In the genomic region with DNA sequence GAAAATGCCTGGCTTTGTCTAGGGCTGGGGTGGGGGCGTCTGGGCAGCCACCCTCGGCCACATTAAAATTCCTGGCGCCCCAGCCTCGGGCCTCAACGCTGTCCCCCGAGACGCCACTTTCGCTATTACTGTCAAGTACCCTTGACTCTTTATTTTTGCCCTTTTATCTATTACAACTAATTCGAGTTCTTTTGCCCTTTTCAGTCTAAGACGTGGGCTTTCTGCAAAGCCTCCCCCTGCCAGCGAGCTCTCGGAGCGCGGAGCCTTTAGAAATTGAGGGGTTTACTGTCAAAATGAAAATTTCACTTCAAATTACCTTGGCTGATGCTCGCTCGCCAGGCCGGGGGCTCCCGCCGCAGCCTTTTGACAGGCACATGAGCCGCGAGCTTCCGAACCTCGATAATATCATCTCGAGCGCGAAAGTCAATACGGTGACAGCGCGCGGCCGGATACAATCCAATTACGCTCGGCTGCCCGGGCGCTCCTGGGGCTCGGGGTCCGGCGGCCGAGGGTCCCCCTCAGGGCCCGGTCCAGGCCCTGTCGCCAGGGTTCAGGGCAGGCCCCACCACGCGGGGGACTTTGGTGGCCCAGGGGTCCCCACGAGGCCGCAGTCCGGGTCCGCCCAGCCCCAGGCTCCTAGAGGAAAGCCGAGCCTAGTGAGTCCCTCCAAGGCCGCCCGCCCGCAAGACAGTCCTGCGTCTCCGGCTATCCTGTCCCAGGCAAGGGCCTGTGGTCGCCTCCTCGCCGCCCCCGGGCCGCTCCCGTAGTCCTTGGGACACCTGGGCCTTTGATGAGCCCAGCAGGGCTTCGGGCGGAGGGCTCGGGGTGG, we compare ENCODE assay signal across 15 cellular contexts. TPM values are rescaled to one million over a fixed set of nuclear protein-coding genes. Genes with fewer than 3 reads are reported as not detected.
DNase-seq lines count a peak whose midpoint lies in the region; ATAC-seq and TF ChIP-seq lines count a peak whose summit lies in the region.
"Had no signal": no experiment of that assay in that cellular context is flagged by ENCODE, and none has a peak within 500 bp of the region (broad histone marks: within the 10 kb centered on the region; RNA-seq: fewer than 3 reads in every experiment).

No MANE protein-coding gene starts in this region.

- intact Hi-C loops in Right ventricle myocardium inferior (cut with DNase I) = no loop called here
- intact Hi-C loops in lower leg skin (cut with DNase I; ENCODE audit: low total_unique reads) = no loop called here

- TF ChIP-seq EP300 in suprapubic skin (IDR thresholded peaks at IDR 0.05) = no peak

- peak overlapping the region; percentile 21 for H3K4me3 ChIP-seq in cardiac muscle cell
- no peak overlapping the region for H3K4me3 ChIP-seq in adipocyte (ENCODE audit: low read length)
- H3K4me3 ChIP-seq in mesodermal cell (ENCODE audit: extremely low read depth, insufficient read depth, low read length, poor library complexity, severe bottlenecking) = peak overlapping the region; percentile 5
- H3K4me3 ChIP-seq in suprapubic skin = peak overlapping the region; percentile 14
- no peak overlapping the region for H3K4me3 ChIP-seq in lower leg skin (ENCODE audit: low read depth, poor library complexity, severe bottlenecking)
- H3K4me3 ChIP-seq: pancreas had no signal

- TF ChIP-seq POLR2A in suprapubic skin (IDR thresholded peaks at IDR 0.05) (no peak), lower leg skin (IDR thresholded peaks at IDR 0.05) (no peak)

- peaks cover 12% of the 10 kb centered on the region for H3K36me3 ChIP-seq in cardiac muscle cell
- no peaks in the 10 kb centered on the region for H3K36me3 ChIP-seq in adipocyte (ENCODE audit: control insufficient read depth, insufficient read depth, low read length, severe bottlenecking)
- H3K36me3 ChIP-seq in mesodermal cell (ENCODE audit: control insufficient read depth, insufficient read depth, low read length) = no peaks in the 10 kb centered on the region
- H3K36me3 ChIP-seq in suprapubic skin = peaks cover 29% of the 10 kb centered on the region
- H3K36me3 ChIP-seq: pancreas had no signal

- peaks cover 83% of the 10 kb centered on the region for H3K27me3 ChIP-seq in cardiac muscle cell
- peaks cover 67% of the 10 kb centered on the region for H3K27me3 ChIP-seq in adipocyte (replicated peaks; ENCODE audit: control insufficient read depth, insufficient read depth, low read length)
- peaks cover 94% of the 10 kb centered on the region for H3K27me3 ChIP-seq in suprapubic skin

- H3K4me1 ChIP-seq in cardiac muscle cell (ENCODE audit: low read depth) = peaks cover 49% of the 10 kb centered on the region
- no peaks in the 10 kb centered on the region for H3K4me1 ChIP-seq in adipocyte (ENCODE audit: control insufficient read depth, insufficient read depth, low read length)
- peaks cover 5% of the 10 kb centered on the region for H3K4me1 ChIP-seq in mesodermal cell (ENCODE audit: control insufficient read depth, insufficient read depth, low read length, poor library complexity, severe bottlenecking)
- peaks cover 22% of the 10 kb centered on the region for H3K4me1 ChIP-seq in suprapubic skin

- H3K9ac ChIP-seq in adipocyte (ENCODE audit: low read length) = no peak overlapping the region

- H3K9me3 ChIP-seq in cardiac muscle cell (ENCODE audit: low read depth) (no peaks in the 10 kb centered on the region), adipocyte (ENCODE audit: control insufficient read depth, low read length) (no peaks in the 10 kb centered on the region), mesodermal cell (ENCODE audit: control insufficient read depth, low read length) (no peaks in the 10 kb centered on the region), suprapubic skin (no peaks in the 10 kb centered on the region)
- H3K9me3 ChIP-seq: pancreas had no signal

- 1 to 2% methylated on average over 43 to 51 of the region's 62 CpGs for WGBS in mesodermal cell (ENCODE audit: insufficient coverage in 2 of 2), 2 experiments
- WGBS in suprapubic skin = 40% methylated on average over 29 of the region's 62 CpGs
- 26 to 31% methylated on average over 33 to 54 of the region's 62 CpGs for WGBS in lower leg skin, 2 donors

- DNase-seq in cardiac muscle cell (ENCODE audit: low read depth in 1 of 2, low spot score in 1 of 2) = peak in 1 of 2 donors; percentile 70
- DNase-seq in Right ventricle myocardium inferior (ENCODE audit: missing footprints) = no peak
- DNase-seq in adipocyte (ENCODE audit: low read depth) = peak; percentile 4
- no peak for DNase-seq in suprapubic skin (ENCODE audit: low spot score in 2 of 2)
- DNase-seq in lower leg skin (ENCODE audit: low spot score in 2 of 2) = no peak
- DNase-seq in NCI-H1048 (lab: John Stamatoyannopoulos, UW) = no peak
- DNase-seq: anterior cingulate cortex; effector CD4-positive, alpha-beta T cell; pancreas; stimulated activated CD4-positive, alpha-beta T cell treated with anti-CD3 and anti-CD28 coated beads, Interleukin-2, amount 100 ng/mL, for 24 hours; stimulated activated naive CD4-positive, alpha-beta T cell had no signal

- TF ChIP-seq CTCF in cardiac muscle cell (IDR thresholded peaks at IDR 0.05; ENCODE audit: low read depth, low read length) = no peak
- no peak for TF ChIP-seq CTCF in suprapubic skin (IDR thresholded peaks at IDR 0.05)
- TF ChIP-seq CTCF in lower leg skin (IDR thresholded peaks at IDR 0.05) = no peak

- peak overlapping the region; percentile 92 for H3K27ac ChIP-seq in cardiac muscle cell
- no peak overlapping the region for H3K27ac ChIP-seq in mesodermal cell (ENCODE audit: low read depth, low read length, severe bottlenecking)
- H3K27ac ChIP-seq in suprapubic skin = no peak overlapping the region
- H3K27ac ChIP-seq: pancreas had no signal

- ATAC-seq in Right ventricle myocardium inferior = no peak
- no peak for ATAC-seq in GM21367 (IDR thresholded peaks at IDR 0.05; ENCODE audit: unreplicated experiment)
- ATAC-seq: pancreas had no signal

RNA-seq across cellular contexts. Expression of a gene that starts 6.7 kb away (rescaled TPM):
- 284 and 308 TPM in 2 replicates for total RNA-seq in cardiac muscle cell
- polyA plus RNA-seq in cardiac muscle cell = 208 and 257 TPM in 2 replicates
- 17.6 TPM for total RNA-seq in Right ventricle myocardium inferior
- polyA plus RNA-seq in mesodermal cell (2013, experiment 1 of 2) = 0.44 TPM
- 0.20 TPM for polyA plus RNA-seq in mesodermal cell (2013, experiment 2 of 2)
- 10 to 100 TPM; 20.3 to 45.9 (median 33.5) TPM for total RNA-seq in suprapubic skin
- 10 to 100 TPM; 32.5 to 58.3 (median 48.5) TPM for total RNA-seq in lower leg skin
- total RNA-seq: activated CD8-positive, alpha-beta memory T cell treated with anti-CD3 and anti-CD28 coated beads for 36 hours; glomerular endothelial cell; pancreas had no signal

Comparison
In these comparisons a context has a peak if more than half of its experiments do, and no peak if none do; other contexts are left out.
1. H3K4me3 ChIP-seq: peak in cardiac muscle cell (single experiment), mesodermal cell (single experiment) and suprapubic skin (single experiment); none in adipocyte (single experiment) and lower leg skin (single experiment).